25 cellular contexts compared by ENCODE assay signal in the genomic region with DNA sequence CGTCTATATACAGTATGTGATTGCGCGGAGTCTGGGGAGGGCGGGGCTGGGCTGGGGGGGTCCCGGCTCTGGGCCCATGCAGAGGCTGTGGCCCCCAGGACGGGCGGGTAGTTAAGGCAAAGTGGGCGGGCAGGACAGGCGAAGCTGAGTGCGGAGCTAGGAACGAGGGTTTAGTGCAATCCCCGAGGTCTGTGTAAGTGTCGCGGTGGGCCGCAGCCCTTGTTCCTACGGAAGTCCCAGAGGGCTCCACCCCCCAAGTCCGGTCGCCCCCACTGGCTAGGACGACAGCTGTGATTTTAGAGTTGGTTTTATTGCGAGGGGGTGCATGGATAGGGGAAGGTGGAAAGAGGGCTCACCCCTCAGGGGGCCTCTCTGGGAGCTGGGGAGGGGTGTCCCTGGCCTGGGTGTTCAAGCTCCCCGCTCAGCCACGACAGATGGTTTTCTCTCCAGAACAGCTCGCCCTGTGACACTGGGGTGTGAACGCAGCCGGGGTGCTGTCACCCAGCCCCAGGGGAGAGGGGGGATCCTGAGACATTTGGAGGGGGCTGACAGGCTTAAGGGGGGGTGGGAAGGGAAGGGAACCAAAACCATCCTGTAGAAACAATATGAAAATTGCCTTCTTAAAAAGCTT. TPM values are rescaled to one million over a fixed set of nuclear protein-coding genes. Genes with fewer than 3 reads are reported as not detected.
DNase-seq lines count a peak whose midpoint lies in the region; ATAC-seq, FAIRE-seq and TF ChIP-seq lines count a peak whose summit lies in the region.
"Had no signal": no experiment of that assay in that cellular context is flagged by ENCODE, and none has a peak within 500 bp of the region (broad histone marks: within the 10 kb centered on the region; RNA-seq: fewer than 3 reads in every experiment).

No MANE protein-coding gene starts in this region.

- no peak overlapping the region for H3K4me3 ChIP-seq in H7 (ENCODE audit: insufficient read depth, low read depth, low read length)
- H3K4me3 ChIP-seq in HepG2 (replicated peaks in 1 of 3; ENCODE audit: insufficient read depth in 1 of 3, low read depth in 2 of 3, low read length in 3 of 3) = no peak overlapping the region
- no peak overlapping the region for H3K4me3 ChIP-seq in gastrocnemius medialis
- H3K4me3 ChIP-seq: ascending aorta, left lung, psoas muscle, upper lobe of left lung had no signal

- peaks cover 3% of the 10 kb centered on the region for H3K4me1 Mint-ChIP-seq in CD14-positive monocyte

- CTCF ChIA-PET in HepG2 (lab: Yijun Ruan, JAX; ENCODE audit: low intra/inter-chr PET ratio, low total read pairs) = no interaction called here

- H3K27ac Mint-ChIP-seq in CD14-positive monocyte = peak overlapping the region in 1 of 7 donors; percentile 14
- H3K27ac Mint-ChIP-seq: activated B cell treated with CpG ODN at 0.5 μM for 24 hours; activated T-helper 1 cell treated with anti-CD3 and anti-CD28 coated beads, Interleukin-12 subunit alpha, Interleukin-12 subunit beta, Interleukin-2, Interleukin-4 antibody, amounts not matched to agents 30 ng/mL and 10 ng/mL and 1 ng/mL, durations not matched to agents 14 hours and 24 hours and 36 hours; dendritic cell treated with granulocyte-macrophage colony-stimulating factor and Interleukin-4, amounts not matched to agents 40 ng/mL and 50 ng/mL, for 4 days; stimulated activated naive CD8-positive, alpha-beta T cell treated with anti-CD3 and anti-CD28 coated beads, Interleukin-15, Interleukin-2, amounts not matched to agents 100 ng/mL and 50 ng/mL, for 24 hours had no signal

- TF ChIP-seq RAD21 in HepG2 (CRISPR knock-in tag; IDR thresholded peaks at IDR 0.05) = no peak

- ATAC-seq in HepG2 (no peak), HG03439 (IDR thresholded peaks at IDR 0.05; ENCODE audit: unreplicated experiment) (no peak), gastrocnemius medialis (no peak)
- ATAC-seq: left lung, Panc1, psoas muscle had no signal

- intact Hi-C loops in HepG2 (cut with micrococcal nuclease; ENCODE audit: unreplicated experiment) = no loop called here
- intact Hi-C loops in CD14-positive monocyte (cut with micrococcal nuclease) = no loop called here
- intact Hi-C loops in gastrocnemius medialis (cut with DNase I; ENCODE audit: low total_unique reads) = no loop called here

- POLR2A ChIA-PET in HepG2 (lab: Yijun Ruan, JAX) = interaction anchor here (0.6 to 1.3 kb wide), 4 partner anchors 10 to 37 kb away, joined by 3 read pairs; a partner anchor contains a TSS

- no peak overlapping the region for H3K4me3 Mint-ChIP-seq in CD14-positive monocyte
- H3K4me3 Mint-ChIP-seq: activated B cell treated with CpG ODN at 0.5 μM for 24 hours; activated T-helper 1 cell treated with anti-CD3 and anti-CD28 coated beads, Interleukin-12 subunit alpha, Interleukin-12 subunit beta, Interleukin-2, Interleukin-4 antibody, amounts not matched to agents 30 ng/mL and 10 ng/mL and 1 ng/mL, durations not matched to agents 14 hours and 24 hours and 36 hours; dendritic cell treated with granulocyte-macrophage colony-stimulating factor and Interleukin-4, amounts not matched to agents 40 ng/mL and 50 ng/mL, for 4 days; stimulated activated naive CD8-positive, alpha-beta T cell treated with anti-CD3 and anti-CD28 coated beads, Interleukin-15, Interleukin-2, amounts not matched to agents 100 ng/mL and 50 ng/mL, for 24 hours had no signal

- H3K27ac ChIP-seq in angular gyrus (ENCODE audit: low read depth, low read length) (peak overlapping the region; percentile 77), HepG2 (ENCODE audit: extremely low read length, insufficient read depth, low read length) (no peak overlapping the region), temporal lobe (ENCODE audit: low read depth, low read length) (peak overlapping the region; percentile 53), gastrocnemius medialis (peak overlapping the region in 1 of 4 donors; percentile 22)
- H3K27ac ChIP-seq: ascending aorta, HL-60, left lung, psoas muscle had no signal

- TF ChIP-seq EP300 in HepG2 (IDR thresholded peaks at IDR 0.05; ENCODE audit: low read depth in 2 of 2, low read length in 2 of 2) (no peak), HepG2 (CRISPR knock-in tag; IDR thresholded peaks at IDR 0.05; ENCODE audit: borderline replicate concordance) (no peak)

- no peak for FAIRE-seq in HepG2 (lab: Jason Lieb, UNC)

- peaks cover 0 to 3% (median 0%) of the 10 kb centered on the region in 3 donors for H3K27me3 Mint-ChIP-seq in CD14-positive monocyte (ENCODE audit: low read depth in 3 of 3)
- H3K27me3 Mint-ChIP-seq: activated B cell treated with CpG ODN at 0.5 μM for 24 hours; dendritic cell treated with granulocyte-macrophage colony-stimulating factor and Interleukin-4, amounts not matched to agents 40 ng/mL and 50 ng/mL, for 4 days; stimulated activated naive CD8-positive, alpha-beta T cell treated with anti-CD3 and anti-CD28 coated beads, Interleukin-15, Interleukin-2, amounts not matched to agents 100 ng/mL and 50 ng/mL, for 24 hours had no signal

- in situ Hi-C loops in HepG2 (cut with HindIII; ENCODE audit: extremely low pct_ligation_motif_present, low pct_unique_long_range_greater_than_20kb) (no loop called here), gastrocnemius medialis (cut with MboI; ENCODE audit: low sequenced_read_pairs in 4 of 4) (no loop called here)

- peak; percentile 82 for DNase-seq in H7
- no peak for DNase-seq in HepG2 (ENCODE audit: low spot score)
- DNase-seq in CD14-positive monocyte (ENCODE audit: low spot score) = no peak
- no peak for DNase-seq in gastrocnemius medialis
- DNase-seq: activated B cell treated with CpG ODN at 0.5 μM for 24 hours; activated CD4-positive, alpha-beta T cell treated with anti-CD3 and anti-CD28 coated beads, Interleukin-2, amount 50 U/mL, for 4 hours; activated naive CD4-positive, alpha-beta T cell treated with anti-CD3 and anti-CD28 coated beads, Interleukin-2, amount 50 U/mL, for 16 hours; mesendoderm; NCI-H524 treated with DMSO at 0.1 percent for 48 hours; nucleus accumbens; psoas muscle; SIG-M5; stimulated activated CD4-positive, alpha-beta T cell treated with anti-CD3 and anti-CD28 coated beads, Interleukin-15, amount 100 ng/mL, for 24 hours; SW 1271 had no signal

- TF ChIP-seq POLR2A in HepG2 (IDR thresholded peaks at IDR 0.05; ENCODE audit: insufficient read depth in 1 of 2, low read depth in 2 of 2, low read length in 2 of 2) = no peak; a peak in 1 of 4 replicates
- TF ChIP-seq POLR2A in gastrocnemius medialis (IDR thresholded peaks at IDR 0.05) = no peak

- no peaks in the 10 kb centered on the region; the same call in 1 of the 2 replicates for H3K36me3 ChIP-seq in H7 (replicated peaks; ENCODE audit: control insufficient read depth, insufficient read depth, low read length)
- peaks cover 14 to 26% of the 10 kb centered on the region in 2 experiments; a peak in 4 of 5 replicates for H3K36me3 ChIP-seq in HepG2 (replicated peaks in 1 of 2; ENCODE audit: control insufficient read depth in 1 of 2, insufficient read depth in 2 of 2, low read length in 2 of 2)
- H3K36me3 ChIP-seq in gastrocnemius medialis = peaks cover 0 to 12% of the 10 kb centered on the region in 2 donors

- TF ChIP-seq CTCF in HepG2 (CRISPR knock-in tag; IDR thresholded peaks at IDR 0.05) (no peak), CD14-positive monocyte (IDR thresholded peaks at IDR 0.05) (no peak), gastrocnemius medialis (IDR thresholded peaks at IDR 0.05 in 4 of 5, conservative IDR thresholded peaks at IDR 0.05 in 1 of 5) (no peak)

- BruUV-seq in HepG2 (replicated peaks; lab: Mats Ljungman, UMichigan) = no TSS peak

- H3K9me3 Mint-ChIP-seq in CD14-positive monocyte = no peaks in the 10 kb centered on the region
- H3K9me3 Mint-ChIP-seq: activated B cell treated with CpG ODN at 0.5 μM for 24 hours; activated T-helper 1 cell treated with anti-CD3 and anti-CD28 coated beads, Interleukin-12 subunit alpha, Interleukin-12 subunit beta, Interleukin-2, Interleukin-4 antibody, amounts not matched to agents 30 ng/mL and 10 ng/mL and 1 ng/mL, durations not matched to agents 14 hours and 24 hours and 36 hours; dendritic cell treated with granulocyte-macrophage colony-stimulating factor and Interleukin-4, amounts not matched to agents 40 ng/mL and 50 ng/mL, for 4 days; stimulated activated naive CD8-positive, alpha-beta T cell treated with anti-CD3 and anti-CD28 coated beads, Interleukin-15, Interleukin-2, amounts not matched to agents 100 ng/mL and 50 ng/mL, for 24 hours had no signal

- WGBS in HepG2 (ENCODE audit: low lambda C conversion rate) = 97% methylated on average over 24 of the region's 25 CpGs

- peaks cover 16% of the 10 kb centered on the region; the same call in 1 of the 2 replicates for H4K20me1 ChIP-seq in HepG2 (ENCODE audit: insufficient read depth, low read length)

- peaks cover 14% of the 10 kb centered on the region for H3K79me2 ChIP-seq in HepG2 (ENCODE audit: insufficient read depth, low read length)

- H3K4me2 ChIP-seq in HepG2 (ENCODE audit: low read depth, low read length) = no peak overlapping the region

- peaks cover 35 to 63% of the 10 kb centered on the region in 2 donors for H3K36me3 Mint-ChIP-seq in CD14-positive monocyte

- H2AFZ ChIP-seq in HepG2 (ENCODE audit: low read length) = no peak overlapping the region

- no peak overlapping the region for H3K9ac ChIP-seq in HepG2 (ENCODE audit: insufficient read depth, low read depth, low read length)

- H3K9me3 ChIP-seq in HepG2 (ENCODE audit: low read length) (no peaks in the 10 kb centered on the region), gastrocnemius medialis (no peaks in the 10 kb centered on the region)
- H3K9me3 ChIP-seq: ascending aorta, left lung, psoas muscle, upper lobe of left lung had no signal

- H3K27me3 ChIP-seq in H7 (ENCODE audit: control insufficient read depth, insufficient read depth, low read length) (no peaks in the 10 kb centered on the region), HepG2 (ENCODE audit: control insufficient read depth in 1 of 2, insufficient read depth in 2 of 2, low read length in 2 of 2) (no peaks in the 10 kb centered on the region), gastrocnemius medialis (no peaks in the 10 kb centered on the region)
- H3K27me3 ChIP-seq: ascending aorta, left lung, upper lobe of left lung had no signal

- H3K4me1 ChIP-seq in HepG2 (ENCODE audit: insufficient read depth, low read length) = no peaks in the 10 kb centered on the region; the same call in 1 of the 2 replicates
- H3K4me1 ChIP-seq in gastrocnemius medialis = peaks cover 12 to 16% of the 10 kb centered on the region in 2 donors
- H3K4me1 ChIP-seq: ascending aorta had no signal

RNA-seq across cellular contexts. Expression of a gene that starts 21.7 kb away (rescaled TPM):
- 18.3 and 20.8 TPM in 2 replicates for total RNA-seq in H7 (2014; rRNA removed; shearing (Covaris generic))
- total RNA-seq in HepG2 (2016; rRNA removed; fragmentation: Illumina TruSeq; extraction: Trizol) = 3.5 and 3.6 TPM in 2 replicates
- 1.8 TPM in 2 replicates for total RNA-seq in HepG2 (2016; cell fraction: cytosol; rRNA removed; fragmentation: Illumina TruSeq; extraction: Trizol; ENCODE audit: low read depth)
- 2.7 and 3.2 TPM in 2 replicates for total RNA-seq in HepG2 (2016; cell fraction: insoluble cytoplasmic fraction; rRNA removed; fragmentation: Illumina TruSeq; extraction: Trizol)
- total RNA-seq in HepG2 (2016; cell fraction: membrane; rRNA removed; fragmentation: Illumina TruSeq; extraction: Trizol) = 3.7 and 4.3 TPM in 2 replicates
- 3.0 and 3.1 TPM in 2 replicates for total RNA-seq in HepG2 (2016; cell fraction: nucleus; rRNA removed; fragmentation: Illumina TruSeq; extraction: Trizol)
- 4.0 and 5.5 TPM in 2 replicates for polyA plus RNA-seq in HepG2 (2011; rRNA removed)
- 2.9 and 4.8 TPM in 2 replicates for polyA plus RNA-seq in HepG2 (2011; cell fraction: cytosol; rRNA removed)
- polyA plus RNA-seq in HepG2 (2011; cell fraction: nucleus; rRNA removed) = 23.5 and 34.3 TPM in 2 replicates
- polyA plus RNA-seq in HepG2 (2012) = 4.7 and 6.0 TPM in 2 replicates
- 0.96 and 1.2 TPM in 2 replicates for polyA plus RNA-seq in HepG2 (2016; cell fraction: cytosol; fragmentation: Illumina TruSeq; extraction: Trizol; ENCODE audit: low read depth)
- polyA plus RNA-seq in HepG2 (2016; cell fraction: insoluble cytoplasmic fraction; fragmentation: Illumina TruSeq; extraction: Trizol; ENCODE audit: low read depth) = 4.5 and 4.8 TPM in 2 replicates
- 2.7 and 3.0 TPM in 2 replicates for polyA plus RNA-seq in HepG2 (2016; cell fraction: membrane; fragmentation: Illumina TruSeq; extraction: Trizol; ENCODE audit: low read depth)
- polyA plus RNA-seq in HepG2 (2016; cell fraction: nucleus; fragmentation: Illumina TruSeq; extraction: Trizol; ENCODE audit: insufficient read depth, low read depth) = 9.7 and 9.9 TPM in 2 replicates
- 4.3 and 12.1 TPM in 2 replicates for polyA minus RNA-seq in HepG2 (2011; rRNA and poly(A)+ RNA removed; ENCODE audit: low replicate concordance)
- 9.4 and 10.5 TPM in 2 replicates for polyA minus RNA-seq in HepG2 (2011; cell fraction: cytosol; rRNA and poly(A)+ RNA removed)
- polyA minus RNA-seq in HepG2 (2011; cell fraction: nucleus; rRNA and poly(A)+ RNA removed) = 5.0 and 5.4 TPM in 2 replicates
- 2.7 TPM for total RNA-seq in temporal lobe
- 10 to 100 TPM; 18.0 to 20.2 TPM for polyA plus RNA-seq in CD14-positive monocyte
- 100 to 1,000 TPM in 2 of 4 donors, 10 to 100 TPM in 2; 50.0 to 104 (median 91.9) TPM for total RNA-seq in gastrocnemius medialis

RNA-seq across cellular contexts. Expression of a gene that starts 37.5 kb away (rescaled TPM):
- total RNA-seq in H7 (2014; rRNA removed; shearing (Covaris generic)) = 47.9 and 54.4 TPM in 2 replicates
- 20.1 and 22.4 TPM in 2 replicates for total RNA-seq in HepG2 (2016; rRNA removed; fragmentation: Illumina TruSeq; extraction: Trizol)
- total RNA-seq in HepG2 (2016; cell fraction: cytosol; rRNA removed; fragmentation: Illumina TruSeq; extraction: Trizol; ENCODE audit: low read depth) = 4.3 and 5.1 TPM in 2 replicates
- total RNA-seq in HepG2 (2016; cell fraction: insoluble cytoplasmic fraction; rRNA removed; fragmentation: Illumina TruSeq; extraction: Trizol) = 16.7 and 23.3 TPM in 2 replicates
- 9.8 and 11.2 TPM in 2 replicates for total RNA-seq in HepG2 (2016; cell fraction: membrane; rRNA removed; fragmentation: Illumina TruSeq; extraction: Trizol)
- 9.7 and 15.2 TPM in 2 replicates for total RNA-seq in HepG2 (2016; cell fraction: nucleus; rRNA removed; fragmentation: Illumina TruSeq; extraction: Trizol)
- polyA plus RNA-seq in HepG2 (2011; rRNA removed) = 8.7 and 9.0 TPM in 2 replicates
- polyA plus RNA-seq in HepG2 (2011; cell fraction: cytosol; rRNA removed) = 11.2 and 43.1 TPM in 2 replicates
- polyA plus RNA-seq in HepG2 (2011; cell fraction: nucleus; rRNA removed) = 22.4 and 27.4 TPM in 2 replicates
- 19.1 and 20.7 TPM in 2 replicates for polyA plus RNA-seq in HepG2 (2012)
- 3.3 and 3.5 TPM in 2 replicates for polyA plus RNA-seq in HepG2 (2016; cell fraction: cytosol; fragmentation: Illumina TruSeq; extraction: Trizol; ENCODE audit: low read depth)
- polyA plus RNA-seq in HepG2 (2016; cell fraction: insoluble cytoplasmic fraction; fragmentation: Illumina TruSeq; extraction: Trizol; ENCODE audit: low read depth) = 18.2 and 33.3 TPM in 2 replicates
- polyA plus RNA-seq in HepG2 (2016; cell fraction: membrane; fragmentation: Illumina TruSeq; extraction: Trizol; ENCODE audit: low read depth) = 5.6 and 5.9 TPM in 2 replicates
- 36.3 and 39.1 TPM in 2 replicates for polyA plus RNA-seq in HepG2 (2016; cell fraction: nucleus; fragmentation: Illumina TruSeq; extraction: Trizol; ENCODE audit: insufficient read depth, low read depth)
- 12.2 and 13.9 TPM in 2 replicates for polyA minus RNA-seq in HepG2 (2011; rRNA and poly(A)+ RNA removed; ENCODE audit: low replicate concordance)
- 5.1 and 7.7 TPM in 2 replicates for polyA minus RNA-seq in HepG2 (2011; cell fraction: cytosol; rRNA and poly(A)+ RNA removed)
- 14.5 and 15.1 TPM in 2 replicates for polyA minus RNA-seq in HepG2 (2011; cell fraction: nucleus; rRNA and poly(A)+ RNA removed)
- 12.8 TPM for total RNA-seq in temporal lobe
- polyA plus RNA-seq in CD14-positive monocyte = 1 to 10 TPM; 2.3 to 5.9 TPM
- 10 to 100 TPM; 15.5 to 20.0 (median 17.5) TPM for total RNA-seq in gastrocnemius medialis

RNA-seq across cellular contexts. Expression of a gene that starts 59.8 kb away (rescaled TPM):
- 2,968 and 3,290 TPM in 2 replicates for total RNA-seq in H7 (2014; rRNA removed; shearing (Covaris generic))
- 1,722 and 1,777 TPM in 2 replicates for total RNA-seq in HepG2 (2016; rRNA removed; fragmentation: Illumina TruSeq; extraction: Trizol)
- total RNA-seq in HepG2 (2016; cell fraction: cytosol; rRNA removed; fragmentation: Illumina TruSeq; extraction: Trizol; ENCODE audit: low read depth) = 663 and 837 TPM in 2 replicates
- 1,312 and 1,845 TPM in 2 replicates for total RNA-seq in HepG2 (2016; cell fraction: insoluble cytoplasmic fraction; rRNA removed; fragmentation: Illumina TruSeq; extraction: Trizol)
- total RNA-seq in HepG2 (2016; cell fraction: membrane; rRNA removed; fragmentation: Illumina TruSeq; extraction: Trizol) = 2,334 and 2,783 TPM in 2 replicates
- total RNA-seq in HepG2 (2016; cell fraction: nucleus; rRNA removed; fragmentation: Illumina TruSeq; extraction: Trizol) = 709 and 773 TPM in 2 replicates
- 1,441 and 1,465 TPM in 2 replicates for polyA plus RNA-seq in HepG2 (2011; rRNA removed)
- polyA plus RNA-seq in HepG2 (2011; cell fraction: cytosol; rRNA removed) = 1,619 and 2,301 TPM in 2 replicates
- polyA plus RNA-seq in HepG2 (2011; cell fraction: nucleus; rRNA removed) = 945 and 1,058 TPM in 2 replicates
- 2,825 and 3,817 TPM in 2 replicates for polyA plus RNA-seq in HepG2 (2012)
- 660 and 778 TPM in 2 replicates for polyA plus RNA-seq in HepG2 (2016; cell fraction: cytosol; fragmentation: Illumina TruSeq; extraction: Trizol; ENCODE audit: low read depth)
- polyA plus RNA-seq in HepG2 (2016; cell fraction: insoluble cytoplasmic fraction; fragmentation: Illumina TruSeq; extraction: Trizol; ENCODE audit: low read depth) = 1,198 and 1,548 TPM in 2 replicates
- polyA plus RNA-seq in HepG2 (2016; cell fraction: membrane; fragmentation: Illumina TruSeq; extraction: Trizol; ENCODE audit: low read depth) = 1,837 and 2,206 TPM in 2 replicates
- 1,012 and 1,080 TPM in 2 replicates for polyA plus RNA-seq in HepG2 (2016; cell fraction: nucleus; fragmentation: Illumina TruSeq; extraction: Trizol; ENCODE audit: insufficient read depth, low read depth)
- 1,462 and 3,209 TPM in 2 replicates for polyA minus RNA-seq in HepG2 (2011; rRNA and poly(A)+ RNA removed; ENCODE audit: low replicate concordance)
- 1,805 and 1,823 TPM in 2 replicates for polyA minus RNA-seq in HepG2 (2011; cell fraction: cytosol; rRNA and poly(A)+ RNA removed)
- polyA minus RNA-seq in HepG2 (2011; cell fraction: nucleus; rRNA and poly(A)+ RNA removed) = 434 and 615 TPM in 2 replicates
- total RNA-seq in temporal lobe = 1,871 TPM
- polyA plus RNA-seq in CD14-positive monocyte = 100 to 1,000 TPM; 264 to 323 TPM
- total RNA-seq in gastrocnemius medialis = 1,000 to 10,000 TPM; 1,701 to 2,714 (median 2,440) TPM
